In the genomic region with DNA sequence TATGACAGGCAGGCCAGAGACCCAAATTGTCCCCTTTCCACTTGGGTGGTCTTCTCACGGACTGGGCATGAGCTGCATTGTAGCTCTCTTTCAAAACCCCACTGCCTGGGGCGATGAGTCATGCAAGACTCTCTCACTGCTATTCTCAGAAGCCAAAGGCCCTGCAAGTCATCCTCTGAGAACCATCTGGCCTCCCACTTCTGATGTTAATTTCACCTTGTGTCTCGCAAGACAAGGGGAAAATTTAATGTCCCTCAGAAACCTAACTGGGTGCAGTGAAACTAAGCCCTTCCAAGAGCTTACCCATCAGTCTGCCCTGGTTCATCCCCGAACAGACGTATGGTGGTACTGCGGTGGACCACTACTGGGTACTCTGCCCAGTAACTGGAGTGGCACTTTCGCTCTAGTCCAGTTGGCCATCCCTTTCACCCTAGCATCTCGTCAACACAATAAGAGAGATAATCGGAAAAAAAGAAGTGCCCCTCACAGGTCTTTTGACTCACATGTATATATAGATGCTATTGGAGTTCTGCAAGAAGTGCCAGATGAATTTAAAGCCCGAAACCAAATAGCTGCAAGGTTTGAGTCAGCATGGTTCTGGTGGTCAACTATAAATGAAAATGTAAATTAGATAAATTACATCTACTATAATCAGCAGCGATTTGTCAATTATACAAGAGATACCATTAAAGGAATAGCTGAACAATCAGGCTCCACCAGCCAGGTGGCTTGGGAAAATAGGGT, we compare ENCODE assay signal across 9 cellular contexts. TPM values are rescaled to one million over a fixed set of nuclear protein-coding genes. Genes with fewer than 3 reads are reported as not detected.
DNase-seq lines count a peak whose midpoint lies in the region; ATAC-seq lines count a peak whose summit lies in the region.
"Had no signal": no experiment of that assay in that cellular context is flagged by ENCODE, and none has a peak within 500 bp of the region (broad histone marks: within the 10 kb centered on the region; RNA-seq: fewer than 3 reads in every experiment).

No MANE protein-coding gene starts in this region.

- DNase-seq in H4 (ENCODE audit: low spot score) (peak; percentile 44), M059J (ENCODE audit: low read depth) (peak; percentile 34), iPS DF 4.7 (ENCODE audit: extremely low read depth, low spot score) (peak; percentile 79), UCSD-AML1 (lab: John Stamatoyannopoulos, UW; ENCODE audit: unreplicated experiment) (no peak), mucosa of gallbladder (ENCODE audit: low spot score) (no peak)
- DNase-seq in stimulated activated CD4-positive, alpha-beta T cell treated with anti-CD3 and anti-CD28 coated beads, Interleukin-2, amount 100 ng/mL, for 48 hours = no peak
- DNase-seq in stimulated activated CD4-positive, alpha-beta T cell treated with anti-CD3 and anti-CD28 coated beads, Interleukin-2, amount 100 ng/mL, for 24 hours = no peak
- DNase-seq: lower lobe of right lung had no signal

- peak; percentile 72 for ATAC-seq in GM18502 (IDR thresholded peaks at IDR 0.05; ENCODE audit: poor library complexity, unreplicated experiment)
- ATAC-seq: lower lobe of right lung had no signal

RNA-seq across cellular contexts. Expression of a gene that starts 31.3 kb away (rescaled TPM):
- not detected in 2 replicates for total RNA-seq in H4 (2014; rRNA removed; shearing (Covaris generic))
- total RNA-seq in M059J (2014; rRNA removed; shearing (Covaris generic)) = not detected in 2 replicates
- total RNA-seq in mucosa of gallbladder = not detected
- total RNA-seq: lower lobe of right lung had no signal

Comparison
In these comparisons a context has a peak if more than half of its experiments do, and no peak if none do; other contexts are left out.
1. DNase-seq: peak in H4 (single experiment), M059J (single experiment) and iPS DF 4.7 (single experiment); none in stimulated activated CD4-positive, alpha-beta T cell treated with anti-CD3 and anti-CD28 coated beads, Interleukin-2, amount 100 ng/mL, for 48 hours (0 of 2), UCSD-AML1 (single experiment), mucosa of gallbladder (single experiment) and stimulated activated CD4-positive, alpha-beta T cell treated with anti-CD3 and anti-CD28 coated beads, Interleukin-2, amount 100 ng/mL, for 24 hours (0 of 2).